In genomic region chr17:520447-521167, GRCh38 we compare ENCODE assay signal across 10 cellular contexts.
A peak's percentile ranks its signal among the peaks of the same experiment; 100 is the strongest.
DNase-seq lines count a peak whose midpoint lies in the region; FAIRE-seq and TF ChIP-seq lines count a peak whose summit lies in the region.
"Had no signal": no experiment of that assay in that cellular context is flagged by ENCODE, and none has a peak within 500 bp of the region (broad histone marks: within the 10 kb centered on the region; RNA-seq: fewer than 3 reads in every experiment).

No MANE protein-coding gene starts in this region.

- no peaks in the 10 kb centered on the region for H3K79me1 ChIP-seq in H1 (ENCODE audit: low read depth, low read length)

- 81% methylated on average over 11 of the region's 11 CpGs; no CpG with 5 or more reads in 1 of the 2 experiments for WGBS in H1 (ENCODE audit: extremely low coverage in 1 of 2, insufficient coverage in 1 of 2, insufficient read length in 1 of 2, insufficient replicate concordance in 2 of 2, low coverage in 1 of 2, low lambda C conversion rate in 2 of 2, missing lambda C conversion rate in 1 of 2), 2 experiments

- no peaks in the 10 kb centered on the region for H3K9me3 Mint-ChIP-seq in neural crest cell

- POLR2A ChIA-PET in H1 (lab: Charles Lee; ENCODE audit: partially characterized antibody): interaction anchor here (0.6 to 1.2 kb wide), 3 partner anchors 8 to 138 kb away, joined by 3 read pairs; no protein-coding TSS in a partner anchor

- TF ChIP-seq EP300 in H1 (IDR thresholded peaks at IDR 0.05; ENCODE audit: borderline replicate concordance in 1 of 2, low read depth in 2 of 2, low read length in 2 of 2): no peak

- DNase-seq in EH (ENCODE audit: low read depth): peak; percentile 71
- DNase-seq in NCI-H2171 treated with DMSO at 0.1 percent for 48 hours (lab: John Stamatoyannopoulos, UW): peak; percentile 92
- DNase-seq in H1 (ENCODE audit: low read depth in 1 of 2, low spot score in 2 of 2): no peak
- DNase-seq in neural crest cell (ENCODE audit: low read depth, low spot score): no peak
- no peak for DNase-seq in epidermal melanocyte (ENCODE audit: insufficient read length, low spot score)
- DNase-seq in NCI-H2227 treated with DMSO at 0.1 percent for 48 hours (lab: John Stamatoyannopoulos, UW): no peak
- DNase-seq in stimulated activated CD8-positive, alpha-beta memory T cell treated with anti-CD3 and anti-CD28 coated beads, Interleukin-4, amount 100 ng/mL, for 48 hours: no peak
- DNase-seq: activated CD4-positive, alpha-beta T cell treated with anti-CD3 and anti-CD28 coated beads, Interleukin-2, amount 50 U/mL, for 48 hours; cortex of kidney; T-helper 2 cell had no signal

- H3K23me2 ChIP-seq in H1 (ENCODE audit: low read depth, low read length): no peaks in the 10 kb centered on the region

- peaks cover 0 to 4% of the 10 kb centered on the region in 2 experiments; a peak in 2 of 4 replicates for H3K9me3 ChIP-seq in H1 (ENCODE audit: insufficient read depth in 2 of 2, low read depth in 1 of 2, low read length in 1 of 2)

- no peak overlapping the region for H3K4me3 ChIP-seq in H1 (ENCODE audit: extremely low read depth in 1 of 4, insufficient read depth in 2 of 4, low read depth in 3 of 4, low read length in 4 of 4)

- 0 out of 2 replicates have a peak overlapping the region, but pooled peaks have one; percentile 4 for H3K27ac ChIP-seq in H1 (ENCODE audit: low read depth, low read length)

- peak overlapping the region; percentile 14 to 53; a peak in 1 of 4 replicates for H3K4me2 ChIP-seq in H1 (ENCODE audit: insufficient read depth in 1 of 2, low read depth in 2 of 2, low read length in 2 of 2)

- H2BK5ac ChIP-seq in H1 (ENCODE audit: low read depth, low read length): peak overlapping the region; percentile 80

- no peak overlapping the region for H3K4ac ChIP-seq in H1 (replicated peaks; ENCODE audit: insufficient read length, low read depth, low read length)

- no peaks in the 10 kb centered on the region for H3K27me3 Mint-ChIP-seq in neural crest cell (ENCODE audit: low read depth)

- no peak overlapping the region for H4K8ac ChIP-seq in H1 (ENCODE audit: extremely low read depth, insufficient read depth, low read length)

- H3K27me3 ChIP-seq in H1 (replicated peaks in 1 of 4; ENCODE audit: control insufficient read depth in 3 of 4, extremely low read depth in 1 of 4, insufficient read depth in 3 of 4, low read length in 3 of 4): no peaks in the 10 kb centered on the region

- TF ChIP-seq CTCF in H1 (IDR thresholded peaks at IDR 0.05; ENCODE audit: control extremely low read depth in 1 of 3, insufficient read depth in 1 of 3, low read depth in 1 of 3, low read length in 3 of 3) (no peak), neural crest cell (conservative IDR thresholded peaks at IDR 0.05) (no peak)

- peaks cover 0 to 22% (median 3%) of the 10 kb centered on the region in 4 experiments; a peak in 4 of 8 replicates for H3K36me3 ChIP-seq in H1 (ENCODE audit: control insufficient read depth in 2 of 4, insufficient read depth in 4 of 4, low read length in 3 of 4)

- no peaks in the 10 kb centered on the region for H4K20me1 ChIP-seq in H1 (replicated peaks in 1 of 2; ENCODE audit: control insufficient read depth in 1 of 2, insufficient read depth in 2 of 2, low read length in 2 of 2)

- TF ChIP-seq RAD21 in H1 (IDR thresholded peaks at IDR 0.05 in 1 of 2, conservative IDR thresholded peaks at IDR 0.05 in 1 of 2; ENCODE audit: low read depth in 2 of 2, low read length in 2 of 2): no peak

- H3K27ac Mint-ChIP-seq in neural crest cell (ENCODE audit: unreplicated experiment): peak overlapping the region; percentile 25

- peak; percentile 72 for FAIRE-seq in H1 (lab: Jason Lieb, UNC)

- H3K4me1 ChIP-seq in H1 (replicated peaks in 1 of 4; ENCODE audit: control insufficient read depth in 3 of 4, insufficient read depth in 4 of 4, low read length in 3 of 4): peaks cover 0 to 13% (median 8%) of the 10 kb centered on the region in 4 experiments; a peak in 6 of 7 replicates

- H3K9ac ChIP-seq in H1 (replicated peaks in 1 of 4; ENCODE audit: extremely low read depth in 1 of 4, low read depth in 3 of 4, low read length in 3 of 4): no peak overlapping the region

- H3K36me3 Mint-ChIP-seq in neural crest cell (ENCODE audit: low read depth): peaks cover 14% of the 10 kb centered on the region

- no peak overlapping the region for H2BK15ac ChIP-seq in H1 (ENCODE audit: low read length)

- peak overlapping the region; percentile 55 for H3K18ac ChIP-seq in H1 (ENCODE audit: extremely low read depth, low read length)

- no peak overlapping the region for H2BK120ac ChIP-seq in H1 (replicated peaks; ENCODE audit: low read depth, low read length)

- CTCF ChIA-PET in H1 (lab: Charles Lee; ENCODE audit: partially characterized antibody): interaction anchor here (0.7 to 2.7 kb wide), 6 partner anchors 9 to 109 kb away, joined by 3 to 10 read pairs (median 4); no protein-coding TSS in a partner anchor

- no peak overlapping the region for H2BK20ac ChIP-seq in H1 (ENCODE audit: low read length)

- no peak overlapping the region for H4K5ac ChIP-seq in H1 (ENCODE audit: insufficient read length, low read depth, low read length)

- H4K91ac ChIP-seq in H1 (replicated peaks; ENCODE audit: insufficient read length, low read length): peak overlapping the region; percentile 89

- H2BK12ac ChIP-seq in H1 (ENCODE audit: low read depth, low read length): peak overlapping the region; percentile 82

- H3K79me2 ChIP-seq in H1 (ENCODE audit: control insufficient read depth in 1 of 2, insufficient read depth in 2 of 2, low read length in 2 of 2): no peaks in the 10 kb centered on the region

- no peak overlapping the region for H3K23ac ChIP-seq in H1 (ENCODE audit: insufficient read length)

- H3K4me1 Mint-ChIP-seq in neural crest cell: peaks cover 14% of the 10 kb centered on the region

- no peak overlapping the region for H3K56ac ChIP-seq in H1 (replicated peaks; ENCODE audit: insufficient read length, low read depth, low read length)

- H3K4me3 Mint-ChIP-seq in neural crest cell: no peak overlapping the region

- TF ChIP-seq POLR2A in H1 (IDR thresholded peaks at IDR 0.05; ENCODE audit: control extremely low read depth in 1 of 2, low read depth in 2 of 2, low read length in 2 of 2): no peak

- H3K14ac ChIP-seq in H1 (ENCODE audit: insufficient read length): no peak overlapping the region

- no peak overlapping the region for H2AFZ ChIP-seq in H1 (ENCODE audit: low read length)

- peak overlapping the region; percentile 95 for H2AK5ac ChIP-seq in H1 (ENCODE audit: low read depth, low read length)

TF ChIP-seq in H1, 55 proteins besides CTCF, POLR2A, EP300 and RAD21:
- TF ChIP-seq TCF12 (IDR thresholded peaks at IDR 0.05; ENCODE audit: low read depth, low read length) (no peak), SIX5 (IDR thresholded peaks at IDR 0.05; ENCODE audit: low read depth, low read length) (no peak), JUND (IDR thresholded peaks at IDR 0.05; ENCODE audit: low read length) (no peak), EZH2 (IDR thresholded peaks at IDR 0.05; ENCODE audit: low read depth, low read length, severe bottlenecking) (no peak), SIRT6 (IDR thresholded peaks at IDR 0.05; ENCODE audit: low read length) (no peak), CREB1 (IDR thresholded peaks at IDR 0.05) (no peak), ATF2 (IDR thresholded peaks at IDR 0.05; ENCODE audit: low read length) (no peak), CEBPB (IDR thresholded peaks at IDR 0.05; ENCODE audit: low read depth, low read length) (no peak), SP2 (IDR thresholded peaks at IDR 0.05; ENCODE audit: low read length) (no peak), CTBP2 (IDR thresholded peaks at IDR 0.05; ENCODE audit: borderline replicate concordance, insufficient read depth, insufficient read length, low read length) (no peak), KDM5A (IDR thresholded peaks at IDR 0.05; ENCODE audit: low read length) (no peak), CBX5 (IDR thresholded peaks at IDR 0.05; ENCODE audit: low read depth, low read length) (no peak), SRF (IDR thresholded peaks at IDR 0.05; ENCODE audit: low read depth, low read length) (no peak), SP1 (IDR thresholded peaks at IDR 0.05; ENCODE audit: low read depth, low read length) (no peak), MAFK (IDR thresholded peaks at IDR 0.05; ENCODE audit: low read depth, low read length) (no peak), NANOG (IDR thresholded peaks at IDR 0.05; ENCODE audit: insufficient read depth, low read depth, low read length, poor library complexity, severe bottlenecking) (no peak)

Comparison
In these comparisons a context has a peak if more than half of its experiments do, and no peak if none do; other contexts are left out.
1. DNase-seq: peak in EH (single experiment) and NCI-H2171 treated with DMSO at 0.1 percent for 48 hours (single experiment); none in H1 (0 of 2), neural crest cell (single experiment), epidermal melanocyte (single experiment), NCI-H2227 treated with DMSO at 0.1 percent for 48 hours (single experiment) and stimulated activated CD8-positive, alpha-beta memory T cell treated with anti-CD3 and anti-CD28 coated beads, Interleukin-4, amount 100 ng/mL, for 48 hours (single experiment).